In the genomic region with DNA sequence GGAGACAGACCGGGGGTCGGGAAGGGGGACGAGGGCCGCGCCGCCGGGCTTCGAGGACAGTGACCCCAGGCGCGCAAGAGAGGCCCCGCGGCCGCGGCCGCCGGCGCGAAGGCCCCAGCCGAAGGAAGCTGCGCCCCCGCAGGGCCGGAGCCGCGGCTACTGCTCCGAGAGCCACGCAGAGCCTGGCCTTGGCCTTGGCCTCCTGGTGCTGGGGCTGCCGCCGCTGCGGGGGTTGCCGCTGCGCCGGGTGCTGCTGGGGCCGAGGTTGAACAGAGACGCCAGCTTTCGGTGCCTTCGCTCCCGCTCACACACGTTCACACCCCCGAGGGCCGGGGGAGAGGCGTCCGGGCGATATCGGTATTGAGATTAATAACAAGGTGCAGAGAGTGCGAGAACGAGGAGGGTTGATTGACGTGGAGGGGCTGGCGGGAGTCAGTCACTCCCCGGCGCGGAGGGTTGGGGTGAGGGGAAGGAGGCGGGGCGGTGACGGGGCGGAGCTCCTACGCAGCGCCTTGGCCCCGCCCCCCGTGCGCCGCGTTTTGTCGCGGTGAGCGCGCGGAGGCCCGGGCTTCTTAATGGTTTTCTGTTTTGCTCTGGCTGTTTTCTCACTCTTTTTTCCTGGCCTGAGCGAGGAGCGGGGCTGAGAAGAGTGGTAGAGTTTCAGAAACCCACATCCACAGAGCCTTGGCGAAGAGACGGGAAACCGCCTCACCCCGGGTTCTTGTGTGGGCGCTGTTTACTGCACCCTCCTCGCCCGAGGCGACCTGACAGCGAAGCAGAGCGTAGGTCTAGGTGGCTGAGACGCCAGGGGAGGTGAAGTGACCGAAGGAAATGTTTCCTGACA, we compare ENCODE assay signal across 1 cellular context.
TF ChIP-seq lines count a peak whose summit lies in the region.

No MANE protein-coding gene starts in this region.

TF ChIP-seq in HepG2, 621 proteins besides CTCF, POLR2A, EP300 and RAD21 (continued from another document and continues in another):
- TF ChIP-seq EED (CRISPR knock-in tag; IDR thresholded peaks at IDR 0.05) (0 out of 2 replicates have a peak, but pooled peaks have one; percentile 30), ZSCAN25 (CRISPR knock-in tag; IDR thresholded peaks at IDR 0.05) (no peak), KAT8 (CRISPR knock-in tag; IDR thresholded peaks at IDR 0.05) (0 out of 2 replicates have a peak, but pooled peaks have one; percentile 57), HIVEP1 (CRISPR knock-in tag; IDR thresholded peaks at IDR 0.05) (peak; percentile 57; the same call in 1 of the 2 replicates), ZNF746 (CRISPR knock-in tag; IDR thresholded peaks at IDR 0.05) (peak; percentile 73; the same call in 1 of the 2 replicates), PRMT3 (CRISPR knock-in tag; IDR thresholded peaks at IDR 0.05; ENCODE audit: borderline replicate concordance, low read depth) (no peak), RFX5 (IDR thresholded peaks at IDR 0.05; ENCODE audit: low read depth, low read length) (no peak), DMAP1 (CRISPR knock-in tag; IDR thresholded peaks at IDR 0.05) (peak; percentile 73), RARA (CRISPR knock-in tag; IDR thresholded peaks at IDR 0.05) (peak; percentile 72), RFX1 (IDR thresholded peaks at IDR 0.05) (no peak), FOXA3 (CRISPR knock-in tag; IDR thresholded peaks at IDR 0.05) (peak; percentile 10; the same call in 1 of the 2 replicates), IKZF4 (CRISPR knock-in tag; IDR thresholded peaks at IDR 0.05; ENCODE audit: borderline replicate concordance, low read depth, not compliant biosample characterization) (peak; percentile 23), ZNF567 (CRISPR knock-in tag; IDR thresholded peaks at IDR 0.05; ENCODE audit: borderline replicate concordance) (peak; percentile 81), CHD2 (IDR thresholded peaks at IDR 0.05; ENCODE audit: low read depth, low read length) (no peak), ZNF598 (CRISPR knock-in tag; IDR thresholded peaks at IDR 0.05; ENCODE audit: borderline replicate concordance) (0 out of 2 replicates have a peak, but pooled peaks have one; percentile 45), ZNF136 (CRISPR knock-in tag; IDR thresholded peaks at IDR 0.05; ENCODE audit: low read depth) (no peak; the same call in 1 of the 2 replicates), ASH2L (IDR thresholded peaks at IDR 0.05; ENCODE audit: insufficient read length, low read depth, low read length) (peak; percentile 76), ZSCAN22 (CRISPR knock-in tag; IDR thresholded peaks at IDR 0.05) (no peak), ZSCAN30 (CRISPR knock-in tag; IDR thresholded peaks at IDR 0.05) (0 out of 2 replicates have a peak, but pooled peaks have one; percentile 29), ISL2 (CRISPR knock-in tag; IDR thresholded peaks at IDR 0.05) (peak; percentile 48), HMG20A (CRISPR knock-in tag; IDR thresholded peaks at IDR 0.05; ENCODE audit: borderline replicate concordance) (0 out of 2 replicates have a peak, but pooled peaks have one; percentile 15), ZNF20 (CRISPR knock-in tag; IDR thresholded peaks at IDR 0.05) (no peak), ZNF724P (CRISPR knock-in tag; IDR thresholded peaks at IDR 0.05; ENCODE audit: borderline replicate concordance) (peak; percentile 39; the same call in 1 of the 2 replicates), SALL1 (CRISPR knock-in tag; IDR thresholded peaks at IDR 0.05) (peak; percentile 79), MEF2D (CRISPR knock-in tag; IDR thresholded peaks at IDR 0.05) (peak; percentile 78), ZNF205 (CRISPR knock-in tag; IDR thresholded peaks at IDR 0.05) (peak; percentile 61; the same call in 1 of the 2 replicates)
- TF ChIP-seq, protein P1, sequence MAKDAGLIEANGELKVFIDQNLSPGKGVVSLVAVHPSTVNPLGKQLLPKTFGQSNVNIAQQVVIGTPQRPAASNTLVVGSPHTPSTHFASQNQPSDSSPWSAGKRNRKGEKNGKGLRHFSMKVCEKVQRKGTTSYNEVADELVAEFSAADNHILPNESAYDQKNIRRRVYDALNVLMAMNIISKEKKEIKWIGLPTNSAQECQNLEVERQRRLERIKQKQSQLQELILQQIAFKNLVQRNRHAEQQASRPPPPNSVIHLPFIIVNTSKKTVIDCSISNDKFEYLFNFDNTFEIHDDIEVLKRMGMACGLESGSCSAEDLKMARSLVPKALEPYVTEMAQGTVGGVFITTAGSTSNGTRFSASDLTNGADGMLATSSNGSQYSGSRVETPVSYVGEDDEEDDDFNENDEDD (CRISPR knock-in tag; IDR thresholded peaks at IDR 0.05; ENCODE audit: borderline replicate concordance): peak; percentile 63; the same call in 1 of the 2 replicates
- TF ChIP-seq, protein P2, sequence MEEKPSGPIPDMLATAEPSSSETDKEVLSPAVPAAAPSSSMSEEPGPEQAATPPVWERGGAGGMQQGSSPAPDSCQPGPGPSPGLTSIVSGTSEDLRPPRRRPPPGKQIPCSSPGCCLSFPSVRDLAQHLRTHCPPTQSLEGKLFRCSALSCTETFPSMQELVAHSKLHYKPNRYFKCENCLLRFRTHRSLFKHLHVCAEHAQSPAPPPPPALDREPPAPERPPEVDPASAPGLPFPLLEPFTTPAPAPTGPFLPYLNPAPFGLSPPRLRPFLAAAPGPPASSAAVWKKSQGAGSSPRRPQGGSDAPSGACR (CRISPR knock-in tag; IDR thresholded peaks at IDR 0.05): peak; percentile 81; the same call in 1 of the 2 replicates
- TF ChIP-seq, protein P3, sequence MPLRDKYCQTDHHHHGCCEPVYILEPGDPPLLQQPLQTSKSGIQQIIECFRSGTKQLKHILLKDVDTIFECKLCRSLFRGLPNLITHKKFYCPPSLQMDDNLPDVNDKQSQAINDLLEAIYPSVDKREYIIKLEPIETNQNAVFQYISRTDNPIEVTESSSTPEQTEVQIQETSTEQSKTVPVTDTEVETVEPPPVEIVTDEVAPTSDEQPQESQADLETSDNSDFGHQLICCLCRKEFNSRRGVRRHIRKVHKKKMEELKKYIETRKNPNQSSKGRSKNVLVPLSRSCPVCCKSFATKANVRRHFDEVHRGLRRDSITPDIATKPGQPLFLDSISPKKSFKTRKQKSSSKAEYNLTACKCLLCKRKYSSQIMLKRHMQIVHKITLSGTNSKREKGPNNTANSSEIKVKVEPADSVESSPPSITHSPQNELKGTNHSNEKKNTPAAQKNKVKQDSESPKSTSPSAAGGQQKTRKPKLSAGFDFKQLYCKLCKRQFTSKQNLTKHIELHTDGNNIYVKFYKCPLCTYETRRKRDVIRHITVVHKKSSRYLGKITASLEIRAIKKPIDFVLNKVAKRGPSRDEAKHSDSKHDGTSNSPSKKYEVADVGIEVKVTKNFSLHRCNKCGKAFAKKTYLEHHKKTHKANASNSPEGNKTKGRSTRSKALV (CRISPR knock-in tag; IDR thresholded peaks at IDR 0.05): peak; percentile 35; the same call in 1 of the 2 replicates
- TF ChIP-seq, protein P4, sequence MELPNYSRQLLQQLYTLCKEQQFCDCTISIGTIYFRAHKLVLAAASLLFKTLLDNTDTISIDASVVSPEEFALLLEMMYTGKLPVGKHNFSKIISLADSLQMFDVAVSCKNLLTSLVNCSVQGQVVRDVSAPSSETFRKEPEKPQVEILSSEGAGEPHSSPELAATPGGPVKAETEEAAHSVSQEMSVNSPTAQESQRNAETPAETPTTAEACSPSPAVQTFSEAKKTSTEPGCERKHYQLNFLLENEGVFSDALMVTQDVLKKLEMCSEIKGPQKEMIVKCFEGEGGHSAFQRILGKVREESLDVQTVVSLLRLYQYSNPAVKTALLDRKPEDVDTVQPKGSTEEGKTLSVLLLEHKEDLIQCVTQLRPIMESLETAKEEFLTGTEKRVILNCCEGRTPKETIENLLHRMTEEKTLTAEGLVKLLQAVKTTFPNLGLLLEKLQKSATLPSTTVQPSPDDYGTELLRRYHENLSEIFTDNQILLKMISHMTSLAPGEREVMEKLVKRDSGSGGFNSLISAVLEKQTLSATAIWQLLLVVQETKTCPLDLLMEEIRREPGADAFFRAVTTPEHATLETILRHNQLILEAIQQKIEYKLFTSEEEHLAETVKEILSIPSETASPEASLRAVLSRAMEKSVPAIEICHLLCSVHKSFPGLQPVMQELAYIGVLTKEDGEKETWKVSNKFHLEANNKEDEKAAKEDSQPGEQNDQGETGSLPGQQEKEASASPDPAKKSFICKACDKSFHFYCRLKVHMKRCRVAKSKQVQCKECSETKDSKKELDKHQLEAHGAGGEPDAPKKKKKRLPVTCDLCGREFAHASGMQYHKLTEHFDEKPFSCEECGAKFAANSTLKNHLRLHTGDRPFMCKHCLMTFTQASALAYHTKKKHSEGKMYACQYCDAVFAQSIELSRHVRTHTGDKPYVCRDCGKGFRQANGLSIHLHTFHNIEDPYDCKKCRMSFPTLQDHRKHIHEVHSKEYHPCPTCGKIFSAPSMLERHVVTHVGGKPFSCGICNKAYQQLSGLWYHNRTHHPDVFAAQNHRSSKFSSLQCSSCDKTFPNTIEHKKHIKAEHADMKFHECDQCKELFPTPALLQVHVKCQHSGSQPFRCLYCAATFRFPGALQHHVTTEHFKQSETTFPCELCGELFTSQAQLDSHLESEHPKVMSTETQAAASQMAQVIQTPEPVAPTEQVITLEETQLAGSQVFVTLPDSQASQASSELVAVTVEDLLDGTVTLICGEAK (IDR thresholded peaks at IDR 0.05): no peak
- TF ChIP-seq, protein P4 (CRISPR knock-in tag; IDR thresholded peaks at IDR 0.05): peak; percentile 75
- TF ChIP-seq, protein P5, sequence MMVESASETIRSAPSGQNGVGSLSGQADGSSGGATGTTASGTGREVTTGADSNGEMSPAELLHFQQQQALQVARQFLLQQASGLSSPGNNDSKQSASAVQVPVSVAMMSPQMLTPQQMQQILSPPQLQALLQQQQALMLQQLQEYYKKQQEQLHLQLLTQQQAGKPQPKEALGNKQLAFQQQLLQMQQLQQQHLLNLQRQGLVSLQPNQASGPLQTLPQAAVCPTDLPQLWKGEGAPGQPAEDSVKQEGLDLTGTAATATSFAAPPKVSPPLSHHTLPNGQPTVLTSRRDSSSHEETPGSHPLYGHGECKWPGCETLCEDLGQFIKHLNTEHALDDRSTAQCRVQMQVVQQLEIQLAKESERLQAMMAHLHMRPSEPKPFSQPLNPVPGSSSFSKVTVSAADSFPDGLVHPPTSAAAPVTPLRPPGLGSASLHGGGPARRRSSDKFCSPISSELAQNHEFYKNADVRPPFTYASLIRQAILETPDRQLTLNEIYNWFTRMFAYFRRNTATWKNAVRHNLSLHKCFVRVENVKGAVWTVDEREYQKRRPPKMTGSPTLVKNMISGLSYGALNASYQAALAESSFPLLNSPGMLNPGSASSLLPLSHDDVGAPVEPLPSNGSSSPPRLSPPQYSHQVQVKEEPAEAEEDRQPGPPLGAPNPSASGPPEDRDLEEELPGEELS (CRISPR knock-in tag; IDR thresholded peaks at IDR 0.05): no peak; the same call in 1 of the 2 replicates
- TF ChIP-seq, protein P6, sequence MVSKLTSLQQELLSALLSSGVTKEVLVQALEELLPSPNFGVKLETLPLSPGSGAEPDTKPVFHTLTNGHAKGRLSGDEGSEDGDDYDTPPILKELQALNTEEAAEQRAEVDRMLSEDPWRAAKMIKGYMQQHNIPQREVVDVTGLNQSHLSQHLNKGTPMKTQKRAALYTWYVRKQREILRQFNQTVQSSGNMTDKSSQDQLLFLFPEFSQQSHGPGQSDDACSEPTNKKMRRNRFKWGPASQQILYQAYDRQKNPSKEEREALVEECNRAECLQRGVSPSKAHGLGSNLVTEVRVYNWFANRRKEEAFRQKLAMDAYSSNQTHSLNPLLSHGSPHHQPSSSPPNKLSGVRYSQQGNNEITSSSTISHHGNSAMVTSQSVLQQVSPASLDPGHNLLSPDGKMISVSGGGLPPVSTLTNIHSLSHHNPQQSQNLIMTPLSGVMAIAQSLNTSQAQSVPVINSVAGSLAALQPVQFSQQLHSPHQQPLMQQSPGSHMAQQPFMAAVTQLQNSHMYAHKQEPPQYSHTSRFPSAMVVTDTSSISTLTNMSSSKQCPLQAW (CRISPR knock-in tag; IDR thresholded peaks at IDR 0.05): peak; percentile 57; the same call in 1 of the 2 replicates
